ENCODE assay signal across 14 cellular contexts in the genomic region with DNA sequence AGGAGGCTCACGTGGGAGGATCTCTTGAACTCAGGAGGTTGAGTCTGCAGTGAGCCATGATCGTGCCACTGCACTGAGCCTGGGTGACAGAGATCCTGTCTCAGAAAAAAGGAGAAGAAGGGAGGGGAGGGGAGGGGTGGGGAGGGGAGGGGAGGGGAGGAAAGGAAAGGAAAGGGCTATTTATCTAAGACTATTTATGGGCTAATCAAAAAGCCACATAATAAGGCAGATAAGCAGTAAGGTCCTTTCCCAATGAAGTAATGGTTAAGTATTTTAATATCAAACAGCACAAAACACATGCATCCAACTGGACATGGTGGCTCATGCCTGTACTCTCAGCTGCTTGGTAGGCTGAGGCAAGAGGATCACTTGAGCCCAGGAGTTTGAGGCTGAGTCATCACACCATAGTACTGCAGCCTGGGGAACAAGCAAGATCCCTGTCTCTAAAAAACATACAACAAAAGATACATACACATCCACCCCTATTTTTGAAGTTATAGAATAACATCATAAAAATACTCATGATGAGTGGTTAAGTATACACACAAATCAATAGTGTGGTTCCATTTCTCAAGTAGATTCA. TPM values are rescaled to one million over a fixed set of nuclear protein-coding genes. Genes with fewer than 3 reads are reported as not detected.
DNase-seq lines count a peak whose midpoint lies in the region; ATAC-seq and TF ChIP-seq lines count a peak whose summit lies in the region.
"Had no signal": no experiment of that assay in that cellular context is flagged by ENCODE, and none has a peak within 500 bp of the region (broad histone marks: within the 10 kb centered on the region; RNA-seq: fewer than 3 reads in every experiment).

No MANE protein-coding gene starts in this region.

- ATAC-seq in GM19455 (IDR thresholded peaks at IDR 0.05; ENCODE audit: unreplicated experiment): no peak

- DNase-seq in COLO668 (lab: John Stamatoyannopoulos, UW; ENCODE audit: unreplicated experiment) (peak; percentile 22), KBM-7 (peak; percentile 51), astrocyte of the spinal cord (ENCODE audit: low read depth, low spot score) (peak; percentile 71), glomerular visceral epithelial cell (ENCODE audit: extremely low spot score) (peak; percentile 40), GM19238 (ENCODE audit: insufficient read length, low spot score) (no peak), KG1 (lab: John Stamatoyannopoulos, UW) (no peak), occipital lobe (lab: John Stamatoyannopoulos, UW) (no peak)
- DNase-seq: activated naive CD8-positive, alpha-beta T cell treated with anti-CD3 and anti-CD28 coated beads, Interleukin-2, amount 10 ng/mL, durations not matched to agents 7 days and 5 days; lower lobe of right lung; NCI-H2171; Right ventricle myocardium superior; T1000 had no signal

- in situ Hi-C loops in KBM-7 (cut with MboI; ENCODE audit: low pct_unique_long_range_greater_than_20kb, low sequenced_read_pairs): no loop called here
- in situ Hi-C loops in astrocyte of the spinal cord (cut with HindIII; ENCODE audit: low sequenced_read_pairs): no loop called here

- no peak for TF ChIP-seq CTCF in astrocyte of the spinal cord (IDR thresholded peaks at IDR 0.05; ENCODE audit: low read depth, low read length)

- no peak overlapping the region for H3K4me3 ChIP-seq in astrocyte of the spinal cord (ENCODE audit: low read depth, low read length)
- H3K4me3 ChIP-seq: hepatocyte, lower lobe of right lung had no signal

RNA-seq across cellular contexts. Expression of gene PAWR, which starts 9.7 kb away (rescaled TPM):
- 21.1 TPM for total RNA-seq in occipital lobe

Comparison
In these comparisons a context has a peak if more than half of its experiments do, and no peak if none do; other contexts are left out.
1. DNase-seq: peak in COLO668 (single experiment), KBM-7 (single experiment), astrocyte of the spinal cord (single experiment) and glomerular visceral epithelial cell (single experiment); none in GM19238 (single experiment), KG1 (single experiment) and occipital lobe (single experiment).